ENCODE assay signal across 33 cellular contexts in the genomic region with DNA sequence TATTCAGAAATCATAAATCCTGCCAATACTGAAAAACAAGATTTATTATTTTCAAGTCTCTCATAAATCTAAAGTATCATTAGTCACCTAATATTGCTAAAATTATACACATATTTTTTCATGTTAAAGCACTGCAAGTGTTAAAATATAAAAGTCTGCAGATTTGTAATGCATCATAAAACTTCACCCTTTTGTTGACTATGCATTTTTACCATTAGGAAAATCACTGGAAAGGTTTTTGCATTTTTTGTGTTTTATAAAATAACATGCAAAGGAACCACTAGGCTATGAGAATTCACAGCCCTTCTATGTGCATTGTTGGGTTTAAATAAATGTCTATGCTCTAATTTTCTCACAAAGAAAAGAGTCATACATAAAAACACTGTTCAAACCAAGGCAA.
"Had no signal": no experiment of that assay in that cellular context is flagged by ENCODE, and none has a peak within 500 bp of the region (broad histone marks: within the 10 kb centered on the region; RNA-seq: fewer than 3 reads in every experiment).

No MANE protein-coding gene starts in this region.

- H3K9me3 Mint-ChIP-seq: activated CD4-positive, alpha-beta T cell treated with anti-CD3 and anti-CD28 coated beads, Interleukin-2, amount 10 ng/mL, durations not matched to agents 24 days and 14 days; activated CD8-positive, alpha-beta T cell treated with anti-CD3 and anti-CD28 coated beads for 36 hours; activated naive CD4-positive, alpha-beta T cell treated with anti-CD3 and anti-CD28 coated beads, Interleukin-2, amount 50 U/mL, for 72 hours; activated naive CD8-positive, alpha-beta T cell treated with anti-CD3 and anti-CD28 coated beads, Interleukin-2, amount 50 U/mL, for 24 hours; activated T-cell treated with anti-CD3 and anti-CD28 coated beads, Interleukin-2, amount 50 U/mL, for 72 hours; activated T-helper 17 cell treated with anti-CD3 and anti-CD28 coated beads, Interleukin-2, amount 50 U/mL, for 72 hours had no signal

- ATAC-seq: activated CD8-positive, alpha-beta T cell treated with anti-CD3 and anti-CD28 coated beads for 36 hours; activated naive CD4-positive, alpha-beta T cell treated with anti-CD3 and anti-CD28 coated beads, Interleukin-2, amount 50 U/mL, for 72 hours; activated naive CD8-positive, alpha-beta T cell treated with anti-CD3 and anti-CD28 coated beads, Interleukin-2, amount 50 U/mL, for 24 hours; activated T-cell treated with anti-CD3 and anti-CD28 coated beads, Interleukin-2, amount 50 U/mL, for 72 hours; activated T-helper 17 cell treated with anti-CD3 and anti-CD28 coated beads, Interleukin-2, amount 50 U/mL, for 72 hours; Right ventricle myocardium inferior had no signal

- FAIRE-seq: colon, RCC 7860 had no signal

- H3K4me3 Mint-ChIP-seq: activated B cell treated with CpG ODN at 0.5 μM for 24 hours; activated CD4-positive, alpha-beta T cell treated with anti-CD3 and anti-CD28 coated beads, Interleukin-2, amount 10 ng/mL, durations not matched to agents 24 days and 14 days; activated CD8-positive, alpha-beta T cell treated with anti-CD3 and anti-CD28 coated beads for 36 hours; activated naive CD8-positive, alpha-beta T cell treated with anti-CD3 and anti-CD28 coated beads, Interleukin-2, amount 50 U/mL, for 24 hours; activated T-cell treated with anti-CD3 and anti-CD28 coated beads, Interleukin-2, amount 50 U/mL, for 72 hours; activated T-helper 17 cell treated with anti-CD3 and anti-CD28 coated beads, Interleukin-2, amount 50 U/mL, for 72 hours had no signal

- H3K4me3 ChIP-seq: PC-9 had no signal

- H3K36me3 ChIP-seq: brain microvascular endothelial cell had no signal

- H3K27me3 ChIP-seq: brain microvascular endothelial cell had no signal

- H3K27me3 Mint-ChIP-seq: activated B cell treated with CpG ODN at 0.5 μM for 24 hours; activated CD4-positive, alpha-beta T cell treated with anti-CD3 and anti-CD28 coated beads, Interleukin-2, amount 10 ng/mL, durations not matched to agents 24 days and 14 days; activated CD8-positive, alpha-beta T cell treated with anti-CD3 and anti-CD28 coated beads for 36 hours; activated naive CD8-positive, alpha-beta T cell treated with anti-CD3 and anti-CD28 coated beads, Interleukin-2, amount 50 U/mL, for 24 hours; activated T-helper 17 cell treated with anti-CD3 and anti-CD28 coated beads, Interleukin-2, amount 50 U/mL, for 72 hours had no signal

- H3K27ac ChIP-seq: brain microvascular endothelial cell, PC-9, RWPE1, VCaP had no signal

- H2AFZ ChIP-seq: PC-9 had no signal

- H3K4me2 ChIP-seq: PC-9 had no signal

- H3K4me1 Mint-ChIP-seq: activated CD4-positive, alpha-beta T cell treated with anti-CD3 and anti-CD28 coated beads, Interleukin-2, amount 10 ng/mL, durations not matched to agents 24 days and 14 days; activated T-helper 17 cell treated with anti-CD3 and anti-CD28 coated beads, Interleukin-2, amount 50 U/mL, for 72 hours had no signal

- H3K36me3 Mint-ChIP-seq: activated naive CD4-positive, alpha-beta T cell treated with anti-CD3 and anti-CD28 coated beads, Interleukin-2, amount 50 U/mL, for 72 hours had no signal

- DNase-seq: activated B cell treated with CpG ODN at 0.5 μM for 24 hours; activated CD4-positive, alpha-beta T cell treated with anti-CD3 and anti-CD28 coated beads, Interleukin-2, amount 10 ng/mL, durations not matched to agents 24 days and 14 days; activated CD4-positive, alpha-beta T cell treated with anti-CD3 and anti-CD28 coated beads, Interleukin-2, amount 50 U/mL, for 4 hours; activated CD8-positive, alpha-beta T cell treated with anti-CD3 and anti-CD28 coated beads for 36 hours; activated effector memory CD4-positive, alpha-beta T cell treated with anti-CD3 and anti-CD28 coated beads, Interleukin-2, amount 50 U/mL, for 16 hours; activated naive CD4-positive, alpha-beta T cell treated with Interleukin-2 at 50 U/mL for 16 hours; activated naive CD8-positive, alpha-beta T cell treated with anti-CD3 and anti-CD28 coated beads, Interleukin-2, amount 50 U/mL, for 24 hours; activated T-cell treated with anti-CD3 and anti-CD28 coated beads, Interleukin-2, amount 50 U/mL, for 1 hour; activated T-cell treated with anti-CD3 and anti-CD28 coated beads, Interleukin-2, amount 50 U/mL, for 72 hours; anterior cingulate cortex; brain microvascular endothelial cell; central memory CD4-positive, alpha-beta T cell; Kasumi-1; MM.1S; MV-4-11; NCI-H1092; NCI-H1436 treated with DMSO at 0.1 percent for 48 hours; NCI-H1694 treated with DMSO at 0.1 percent for 48 hours; NCI-H2029; NCI-H345; NCI-H524 treated with DMSO at 0.1 percent for 48 hours; PC-9; SIG-M5; SW 1271; T-helper 1 cell; T-helper 9 cell had no signal

- H3K27ac Mint-ChIP-seq: activated B cell treated with CpG ODN at 0.5 μM for 24 hours; activated CD4-positive, alpha-beta T cell treated with anti-CD3 and anti-CD28 coated beads, Interleukin-2, amount 10 ng/mL, durations not matched to agents 24 days and 14 days; activated CD8-positive, alpha-beta T cell treated with anti-CD3 and anti-CD28 coated beads for 36 hours; activated naive CD4-positive, alpha-beta T cell treated with anti-CD3 and anti-CD28 coated beads, Interleukin-2, amount 50 U/mL, for 72 hours; activated naive CD8-positive, alpha-beta T cell treated with anti-CD3 and anti-CD28 coated beads, Interleukin-2, amount 50 U/mL, for 24 hours; activated T-cell treated with anti-CD3 and anti-CD28 coated beads, Interleukin-2, amount 50 U/mL, for 72 hours; activated T-helper 17 cell treated with anti-CD3 and anti-CD28 coated beads, Interleukin-2, amount 50 U/mL, for 72 hours had no signal
